4 cellular contexts compared by ENCODE assay signal in genomic region chr3:172827231-172827630, GRCh38.
DNase-seq lines count a peak whose midpoint lies in the region; ATAC-seq, FAIRE-seq and TF ChIP-seq lines count a peak whose summit lies in the region.
"Not testable (repeated sequence)": the region's sequence is repeated elsewhere in the genome, so short reads cannot be mapped to it uniquely, and the experiment has no call there.

No MANE protein-coding gene starts in this region.

- POLR2A ChIA-PET in HEK293 (lab: Yijun Ruan, JAX), result not testable (repeated sequence)
- POLR2A ChIA-PET in K562 (lab: Yijun Ruan, JAX), result interaction anchor here (0.7 kb wide), 1 partner anchor 9 kb away, joined by 3 read pairs; no protein-coding TSS in a partner anchor

- H2AFZ ChIP-seq in K562 (ENCODE audit: low read depth, low read length), result not testable (repeated sequence)

- in situ Hi-C loops in K562 (cut with MboI), result not testable (repeated sequence)

- peak; percentile 16 for FAIRE-seq in D721Med (lab: Jason Lieb, UNC)
- not testable (repeated sequence) for FAIRE-seq in K562 (lab: Jason Lieb, UNC)

- TF ChIP-seq EP300 in K562 (IDR thresholded peaks at IDR 0.05; ENCODE audit: low read length), result not testable (repeated sequence)

- H3K4me3 ChIP-seq in HEK293 (ENCODE audit: low read depth, low read length); K562: not testable (repeated sequence)

- H3K4me1 ChIP-seq in HEK293 (ENCODE audit: control insufficient read depth, insufficient read depth, low read length); K562 (replicated peaks in 1 of 2; ENCODE audit: control insufficient read depth in 2 of 2, insufficient read depth in 2 of 2, low read length in 2 of 2): not testable (repeated sequence)

- not testable (repeated sequence) for ATAC-seq in SK-N-SH treated with all-trans-retinoic acid at 6 μM for 48 hours, K562

- not testable (repeated sequence) for BruUV-seq in K562 (replicated peaks; lab: Mats Ljungman, UMichigan)

- H4K20me1 ChIP-seq in K562 (replicated peaks; ENCODE audit: control insufficient read depth, insufficient read depth, low read length), result not testable (repeated sequence)

- TF ChIP-seq CTCF in D721Med (IDR thresholded peaks at IDR 0.05; ENCODE audit: insufficient read depth, missing control alignments); HEK293 (tag by site-specific recombination; IDR thresholded peaks at IDR 0.05); K562 (IDR thresholded peaks at IDR 0.05 in 2 of 3, conservative IDR thresholded peaks at IDR 0.05 in 1 of 3; ENCODE audit: insufficient read depth in 2 of 3, low read depth in 1 of 3, low read length in 3 of 3): not testable (repeated sequence)

- not testable (repeated sequence) for TF ChIP-seq RAD21 in K562 (CRISPR knock-in tag; conservative IDR thresholded peaks at IDR 0.05 in 1 of 2, IDR thresholded peaks at IDR 0.05 in 1 of 2)

- not testable (repeated sequence) for H3K27ac ChIP-seq in HEK293 (ENCODE audit: extremely low read depth, low read depth, low read length); K562 (ENCODE audit: extremely low read depth, low read depth, low read length)

- not testable (repeated sequence) for H3K36me3 ChIP-seq in HEK293 (ENCODE audit: control insufficient read depth in 2 of 2, insufficient read depth in 1 of 2, low read length in 2 of 2); K562 (ENCODE audit: control insufficient read depth, insufficient read depth, low read length)

- WGBS in K562 (ENCODE audit: insufficient coverage, low coverage, missing lambda C conversion rate), result 68% methylated on average over 2 of the region's 2 CpGs

- CTCF ChIA-PET in HEK293 (lab: Yijun Ruan, JAX), result interaction anchor here (0.6 kb wide), 1 partner anchor 529 kb away, joined by 7 read pairs; no protein-coding TSS in a partner anchor
- CTCF ChIA-PET in K562 (lab: Yijun Ruan, JAX; ENCODE audit: low intra/inter-chr PET ratio), result not testable (repeated sequence)

- intact Hi-C loops in K562 (cut with micrococcal nuclease), result not testable (repeated sequence)

- not testable (repeated sequence) for H3K79me2 ChIP-seq in K562 (ENCODE audit: control insufficient read depth, insufficient read depth, low read length)

- H3K4me2 ChIP-seq in K562 (ENCODE audit: insufficient read depth, low read length), result not testable (repeated sequence)

- DNase-seq in D721Med (ENCODE audit: insufficient read length, low spot score); K562 (ENCODE audit: extremely low read depth in 1 of 4, low spot score in 3 of 4): not testable (repeated sequence)

- not testable (repeated sequence) for H3K9me3 ChIP-seq in HEK293 (ENCODE audit: control insufficient read depth, insufficient read depth, low read depth, low read length); K562 (replicated peaks; ENCODE audit: control insufficient read depth, insufficient read depth, low read depth, low read length)

- not testable (repeated sequence) for H3K9me1 ChIP-seq in K562 (ENCODE audit: control insufficient read depth, insufficient read depth, low read length)

- not testable (repeated sequence) for TF ChIP-seq POLR2A in K562 (conservative IDR thresholded peaks at IDR 0.05)

- H3K27me3 ChIP-seq in K562 (ENCODE audit: control insufficient read depth in 2 of 2, insufficient read depth in 2 of 2, low read length in 2 of 2), result not testable (repeated sequence)

- H3K9ac ChIP-seq in K562 (ENCODE audit: insufficient read depth in 1 of 2, low read depth in 2 of 2, low read length in 2 of 2), result not testable (repeated sequence)

TF ChIP-seq in HEK293, 187 proteins besides CTCF, POLR2A, EP300 and RAD21:
- TF ChIP-seq ZNF146 (tag by site-specific recombination; IDR thresholded peaks at IDR 0.05), result peak; percentile 63; the same call in 1 of the 2 replicates
TF ChIP-seq in HEK293: peak in this region for 1; not testable (repeated sequence) for 186.

TF ChIP-seq in SK-N-SH treated with all-trans-retinoic acid at 6 μM for 48 hours, 23 proteins besides CTCF, POLR2A, EP300 and RAD21:
- TF ChIP-seq ZNF8 (CRISPR knock-in tag; IDR thresholded peaks at IDR 0.05), result peak; percentile 56; the same call in 1 of the 2 replicates

TF ChIP-seq in K562, 482 proteins besides CTCF, POLR2A, EP300 and RAD21:
- TF ChIP-seq ZNF146 (CRISPR knock-in tag; IDR thresholded peaks at IDR 0.05; ENCODE audit: unreplicated experiment), result peak; percentile 30
